1 cellular context compared by ENCODE assay signal in genomic region chr16:74679983-74680382, GRCh38.
A peak's percentile ranks its signal among the peaks of the same experiment; 100 is the strongest.
TF ChIP-seq lines count a peak whose summit lies in the region.

No MANE protein-coding gene starts in this region.

TF ChIP-seq in HepG2, 621 proteins besides CTCF, POLR2A, EP300 and RAD21 (continues in another document):
- no peak for TF ChIP-seq ZNF234 (CRISPR knock-in tag; conservative IDR thresholded peaks at IDR 0.05)
- TF ChIP-seq MEF2D (CRISPR knock-in tag; IDR thresholded peaks at IDR 0.05): no peak
- TF ChIP-seq ZNF512B (CRISPR knock-in tag; IDR thresholded peaks at IDR 0.05; ENCODE audit: borderline replicate concordance): no peak
- TF ChIP-seq SIX4 (CRISPR knock-in tag; IDR thresholded peaks at IDR 0.05): no peak
- peak; percentile 48; the same call in 1 of the 2 replicates for TF ChIP-seq MAX (IDR thresholded peaks at IDR 0.05)
- peak; percentile 65 for TF ChIP-seq NR2F6 (IDR thresholded peaks at IDR 0.05)
- peak; percentile 43; the same call in 1 of the 2 replicates for TF ChIP-seq NR2F6 (CRISPR knock-in tag; IDR thresholded peaks at IDR 0.05)
- no peak for TF ChIP-seq ZNF547 (CRISPR knock-in tag; IDR thresholded peaks at IDR 0.05)
- 0 out of 2 replicates have a peak, but pooled peaks have one; percentile 17 for TF ChIP-seq FOXA3 (CRISPR knock-in tag; IDR thresholded peaks at IDR 0.05)
- TF ChIP-seq THRA (CRISPR knock-in tag; IDR thresholded peaks at IDR 0.05; ENCODE audit: borderline replicate concordance): 0 out of 2 replicates have a peak, but pooled peaks have one; percentile 19
- TF ChIP-seq NR2F2 (IDR thresholded peaks at IDR 0.05; ENCODE audit: borderline replicate concordance, low read depth): 0 out of 2 replicates have a peak, but pooled peaks have one; percentile 47
- no peak for TF ChIP-seq EZH2 (conservative IDR thresholded peaks at IDR 0.05; ENCODE audit: low read depth, low read length)
- peak; percentile 93 for TF ChIP-seq ZNF281 (CRISPR knock-in tag; IDR thresholded peaks at IDR 0.05; ENCODE audit: borderline replicate concordance)
- no peak for TF ChIP-seq ZFP37 (CRISPR knock-in tag; IDR thresholded peaks at IDR 0.05; ENCODE audit: borderline replicate concordance)
- TF ChIP-seq TFAP4 (IDR thresholded peaks at IDR 0.05; ENCODE audit: borderline replicate concordance, low read depth): peak; percentile 70; the same call in 1 of the 2 replicates
- 0 out of 2 replicates have a peak, but pooled peaks have one; percentile 36 for TF ChIP-seq ATF2 (CRISPR knock-in tag; IDR thresholded peaks at IDR 0.05)
- TF ChIP-seq ZNF557 (CRISPR knock-in tag; IDR thresholded peaks at IDR 0.05): no peak
- TF ChIP-seq GPN1 (CRISPR knock-in tag; IDR thresholded peaks at IDR 0.05; ENCODE audit: borderline replicate concordance): no peak
- peak; percentile 57; the same call in 1 of the 2 replicates for TF ChIP-seq ERF (CRISPR knock-in tag; IDR thresholded peaks at IDR 0.05)
- TF ChIP-seq GTF2F1 (IDR thresholded peaks at IDR 0.05; ENCODE audit: low read length): no peak
- no peak for TF ChIP-seq REL (CRISPR knock-in tag; conservative IDR thresholded peaks at IDR 0.05)
- peak; percentile 23; the same call in 1 of the 2 replicates for TF ChIP-seq CEBPG (CRISPR knock-in tag; IDR thresholded peaks at IDR 0.05)
- TF ChIP-seq KDM2A (CRISPR knock-in tag; IDR thresholded peaks at IDR 0.05; ENCODE audit: borderline replicate concordance, low read depth): no peak
- no peak for TF ChIP-seq NFIB (CRISPR knock-in tag; IDR thresholded peaks at IDR 0.05; ENCODE audit: borderline replicate concordance)
- 0 out of 2 replicates have a peak, but pooled peaks have one; percentile 21 for TF ChIP-seq GATAD2A (CRISPR knock-in tag; IDR thresholded peaks at IDR 0.05)
- no peak for TF ChIP-seq ZNF282 (IDR thresholded peaks at IDR 0.05; ENCODE audit: partially characterized antibody)
- TF ChIP-seq PAXIP1 (CRISPR knock-in tag; conservative IDR thresholded peaks at IDR 0.05): peak; percentile 77
- peak; percentile 65 for TF ChIP-seq TEAD3 (CRISPR knock-in tag; optimal IDR thresholded peaks at IDR 0.05; ENCODE audit: borderline replicate concordance)
- TF ChIP-seq FLYWCH1 (CRISPR knock-in tag; IDR thresholded peaks at IDR 0.05): no peak
- no peak for TF ChIP-seq IKZF4 (CRISPR knock-in tag; IDR thresholded peaks at IDR 0.05; ENCODE audit: borderline replicate concordance, low read depth, not compliant biosample characterization)
- no peak for TF ChIP-seq PRDM4 (CRISPR knock-in tag; IDR thresholded peaks at IDR 0.05; ENCODE audit: borderline replicate concordance)
- no peak for TF ChIP-seq HMG20B (CRISPR knock-in tag; conservative IDR thresholded peaks at IDR 0.05)
- peak; percentile 31; the same call in 1 of the 2 replicates for TF ChIP-seq RARA (CRISPR knock-in tag; IDR thresholded peaks at IDR 0.05)
- TF ChIP-seq ARID5B (CRISPR knock-in tag; IDR thresholded peaks at IDR 0.05): peak; percentile 23; the same call in 1 of the 2 replicates
- TF ChIP-seq HNF4G (IDR thresholded peaks at IDR 0.05; ENCODE audit: borderline replicate concordance, low read depth, low read length): peak; percentile 75; the same call in 1 of the 2 replicates
- no peak for TF ChIP-seq HNF4G (CRISPR knock-in tag; IDR thresholded peaks at IDR 0.05; ENCODE audit: borderline replicate concordance, low read depth)
- no peak for TF ChIP-seq LCORL (IDR thresholded peaks at IDR 0.05)
- peak; percentile 53; the same call in 1 of the 2 replicates for TF ChIP-seq LCORL (CRISPR knock-in tag; IDR thresholded peaks at IDR 0.05)
- TF ChIP-seq RXRB (CRISPR knock-in tag; IDR thresholded peaks at IDR 0.05; ENCODE audit: borderline replicate concordance): peak; percentile 37; the same call in 1 of the 2 replicates
- no peak for TF ChIP-seq KAT8 (CRISPR knock-in tag; IDR thresholded peaks at IDR 0.05)
- no peak for TF ChIP-seq ZNF777 (CRISPR knock-in tag; IDR thresholded peaks at IDR 0.05)
- TF ChIP-seq ZNF605 (CRISPR knock-in tag; IDR thresholded peaks at IDR 0.05): 0 out of 2 replicates have a peak, but pooled peaks have one; percentile 30
- peak; percentile 84 for TF ChIP-seq PPARG (CRISPR knock-in tag; conservative IDR thresholded peaks at IDR 0.05)
- TF ChIP-seq ZNF558 (CRISPR knock-in tag; IDR thresholded peaks at IDR 0.05; ENCODE audit: borderline replicate concordance): no peak
